ENCODE assay signal across 1 cellular context in the genomic region with DNA sequence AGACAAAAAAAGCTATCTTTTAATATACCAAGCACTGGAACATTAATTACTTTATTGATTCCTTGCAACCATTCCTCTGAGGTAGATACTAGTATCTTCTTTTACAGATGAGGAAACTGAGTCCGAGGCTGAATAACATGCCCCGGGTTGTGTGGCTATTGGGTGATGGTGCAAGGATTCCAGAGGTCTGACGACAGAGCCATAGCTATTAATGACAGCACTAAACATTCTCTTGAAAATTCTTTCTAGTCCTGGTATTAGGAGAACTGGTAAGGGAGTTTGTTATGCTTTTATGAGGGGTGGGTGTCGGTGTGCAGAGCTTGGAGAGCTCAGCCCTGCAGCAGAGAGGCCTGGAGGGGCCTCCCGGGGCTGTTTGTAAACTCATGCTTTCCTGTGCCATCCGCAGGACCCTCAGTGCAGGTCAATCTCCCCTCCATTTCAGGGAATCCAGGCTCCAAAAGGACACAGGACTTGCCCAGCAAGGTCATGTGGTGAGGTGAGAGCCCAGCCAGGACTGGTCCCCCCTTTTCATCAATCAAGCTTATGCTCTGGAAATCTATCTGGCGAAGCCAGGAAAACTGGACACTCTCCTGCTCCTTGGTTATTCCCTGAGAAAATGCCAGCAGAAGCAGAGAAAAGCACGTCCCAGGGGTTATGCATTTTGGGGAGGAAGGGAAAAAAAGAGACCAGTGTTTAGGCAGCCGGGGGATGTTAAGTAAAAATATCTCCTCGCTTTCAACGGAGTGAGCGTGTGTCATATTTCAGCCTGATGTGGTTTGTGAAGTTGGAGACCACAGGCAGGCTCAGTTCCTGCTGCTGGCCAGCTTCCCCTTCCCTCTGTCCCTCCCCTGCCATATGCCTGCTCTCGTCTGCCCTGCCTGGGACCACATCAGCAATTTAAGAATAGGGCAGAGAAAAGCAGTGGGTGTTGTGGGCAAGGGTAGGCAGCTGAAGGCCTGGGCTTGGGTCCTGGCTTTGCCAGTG.
TF ChIP-seq lines count a peak whose summit lies in the region.

No MANE protein-coding gene starts in this region.

TF ChIP-seq in IMR-90, 13 proteins besides CTCF, POLR2A, EP300 and RAD21 (continued from another document):
- TF ChIP-seq, protein P1, sequence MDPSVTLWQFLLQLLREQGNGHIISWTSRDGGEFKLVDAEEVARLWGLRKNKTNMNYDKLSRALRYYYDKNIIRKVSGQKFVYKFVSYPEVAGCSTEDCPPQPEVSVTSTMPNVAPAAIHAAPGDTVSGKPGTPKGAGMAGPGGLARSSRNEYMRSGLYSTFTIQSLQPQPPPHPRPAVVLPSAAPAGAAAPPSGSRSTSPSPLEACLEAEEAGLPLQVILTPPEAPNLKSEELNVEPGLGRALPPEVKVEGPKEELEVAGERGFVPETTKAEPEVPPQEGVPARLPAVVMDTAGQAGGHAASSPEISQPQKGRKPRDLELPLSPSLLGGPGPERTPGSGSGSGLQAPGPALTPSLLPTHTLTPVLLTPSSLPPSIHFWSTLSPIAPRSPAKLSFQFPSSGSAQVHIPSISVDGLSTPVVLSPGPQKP (IDR thresholded peaks at IDR 0.05; ENCODE audit: borderline replicate concordance, low read depth, low read length) = no peak
- TF ChIP-seq FOS (IDR thresholded peaks at IDR 0.05; ENCODE audit: low read depth, low read length) (no peak), MAZ (IDR thresholded peaks at IDR 0.05; ENCODE audit: borderline replicate concordance, low read depth, low read length) (no peak), MXI1 (IDR thresholded peaks at IDR 0.05; ENCODE audit: borderline replicate concordance, low read depth, low read length) (no peak), SMC3 (IDR thresholded peaks at IDR 0.05; ENCODE audit: low read depth, low read length) (no peak), BHLHE40 (IDR thresholded peaks at IDR 0.05; ENCODE audit: low read depth, low read length) (no peak; the same call in 1 of the 2 replicates), RFX5 (IDR thresholded peaks at IDR 0.05; ENCODE audit: low read depth, low read length) (no peak)
- TF ChIP-seq, protein P2, sequence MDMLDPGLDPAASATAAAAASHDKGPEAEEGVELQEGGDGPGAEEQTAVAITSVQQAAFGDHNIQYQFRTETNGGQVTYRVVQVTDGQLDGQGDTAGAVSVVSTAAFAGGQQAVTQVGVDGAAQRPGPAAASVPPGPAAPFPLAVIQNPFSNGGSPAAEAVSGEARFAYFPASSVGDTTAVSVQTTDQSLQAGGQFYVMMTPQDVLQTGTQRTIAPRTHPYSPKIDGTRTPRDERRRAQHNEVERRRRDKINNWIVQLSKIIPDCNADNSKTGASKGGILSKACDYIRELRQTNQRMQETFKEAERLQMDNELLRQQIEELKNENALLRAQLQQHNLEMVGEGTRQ (IDR thresholded peaks at IDR 0.05; ENCODE audit: low read depth, low read length) = no peak
TF ChIP-seq in IMR-90: peak in this region for 0.
